ENCODE assay signal across 31 cellular contexts in genomic region chr11:10993640-10994039, GRCh38.
"Had no signal": no experiment of that assay in that cellular context is flagged by ENCODE, and none has a peak within 500 bp of the region (broad histone marks: within the 10 kb centered on the region; RNA-seq: fewer than 3 reads in every experiment).

No MANE protein-coding gene starts in this region.

- H3K9ac ChIP-seq: parathyroid adenoma had no signal

- H3K27ac ChIP-seq: neutrophil, ovary, parathyroid adenoma, psoas muscle, right lobe of liver, sigmoid colon, thoracic aorta, thyroid gland, tibial nerve, upper lobe of left lung, vagina had no signal

- H3K79me2 ChIP-seq: parathyroid adenoma had no signal

- H3K36me3 ChIP-seq: neutrophil, ovary, right lobe of liver, sigmoid colon, thoracic aorta, thyroid gland, tibial nerve, upper lobe of left lung, vagina had no signal

- H3K4me3 ChIP-seq: ovary, psoas muscle, right lobe of liver, sigmoid colon, thoracic aorta, thyroid gland, tibial nerve, upper lobe of left lung, vagina had no signal

- H3K9me3 ChIP-seq: neutrophil, ovary, psoas muscle, right lobe of liver, sigmoid colon, thoracic aorta, thyroid gland, tibial nerve, upper lobe of left lung, vagina had no signal

- H3K27ac Mint-ChIP-seq: naive thymus-derived CD8-positive, alpha-beta T cell; natural killer cell treated with Interleukin-12 subunit alpha and Interleukin-12 subunit beta and Interleukin-15 and Interleukin-18, amount 100 ng/mL, for 72 hours; nephron progenitor cell; progenitor cell of endocrine pancreas; stimulated activated memory B cell treated with anti-CD40 and anti-IgM and Interleukin-4, amounts not matched to agents 10 μg/mL and 1 μg/mL and 100 μg/mL, for 72 hours; stimulated activated naive CD8-positive, alpha-beta T cell treated with anti-CD3 and anti-CD28 coated beads, Interleukin-15, amount 100 ng/mL, for 72 hours had no signal

- H3K4me3 Mint-ChIP-seq: naive B cell; naive thymus-derived CD8-positive, alpha-beta T cell; natural killer cell treated with Interleukin-12 subunit alpha and Interleukin-12 subunit beta and Interleukin-15 and Interleukin-18, amount 100 ng/mL, for 72 hours; nephron progenitor cell; neural crest cell; stimulated activated memory B cell treated with anti-CD40 and anti-IgM and Interleukin-4, amounts not matched to agents 10 μg/mL and 1 μg/mL and 100 μg/mL, for 72 hours; stimulated activated naive CD8-positive, alpha-beta T cell treated with anti-CD3 and anti-CD28 coated beads, Interleukin-15, amount 100 ng/mL, for 72 hours had no signal

- DNase-seq: naive B cell; naive thymus-derived CD8-positive, alpha-beta T cell; nephron progenitor cell; nucleus accumbens; ovary; posterior cingulate gyrus; psoas muscle; right cardiac atrium; right lobe of liver; sigmoid colon; small intestine; stimulated activated CD4-positive, alpha-beta T cell treated with anti-CD3 and anti-CD28 coated beads, Interleukin-15, amount 100 ng/mL, for 24 hours; stimulated activated CD4-positive, alpha-beta T cell treated with anti-CD3 and anti-CD28 coated beads, Interleukin-2, amount 100 ng/mL, for 24 hours; stimulated activated CD4-positive, alpha-beta T cell treated with anti-CD3 and anti-CD28 coated beads, Interleukin-2, amount 100 ng/mL, for 48 hours; stimulated activated CD4-positive, alpha-beta T cell treated with anti-CD3 and anti-CD28 coated beads, Interleukin-4, amount 100 ng/mL, for 4 hours; stimulated activated CD8-positive, alpha-beta memory T cell treated with anti-CD3 and anti-CD28 coated beads, Interleukin-4, amount 100 ng/mL, for 48 hours; stimulated activated naive CD4-positive, alpha-beta T cell; stimulated activated naive CD8-positive, alpha-beta T cell treated with anti-CD3 and anti-CD28 coated beads, Interleukin-15, amount 100 ng/mL, for 72 hours; stimulated activated naive CD8-positive, alpha-beta T cell treated with anti-CD3 and anti-CD28 coated beads, Interleukin-15, Interleukin-2, amounts not matched to agents 100 U/mL and 50 U/mL, for 24 hours; thyroid gland; trophoblast cell; upper lobe of left lung had no signal

- H3K27me3 ChIP-seq: ovary, right lobe of liver, sigmoid colon, thyroid gland, upper lobe of left lung, vagina had no signal

- H3K27me3 Mint-ChIP-seq: stimulated activated memory B cell treated with anti-CD40 and anti-IgM and Interleukin-4, amounts not matched to agents 10 μg/mL and 1 μg/mL and 100 μg/mL, for 72 hours had no signal

- ATAC-seq: naive thymus-derived CD8-positive, alpha-beta T cell; natural killer cell treated with Interleukin-12 subunit alpha and Interleukin-12 subunit beta and Interleukin-15 and Interleukin-18, amount 100 ng/mL, for 72 hours; psoas muscle; right cardiac atrium; right lobe of liver; stimulated activated memory B cell treated with anti-CD40 and anti-IgM and Interleukin-4, amounts not matched to agents 10 μg/mL and 1 μg/mL and 100 μg/mL, for 72 hours; stimulated activated naive CD8-positive, alpha-beta T cell treated with anti-CD3 and anti-CD28 coated beads, Interleukin-15, amount 100 ng/mL, for 72 hours; stimulated activated naive CD8-positive, alpha-beta T cell treated with anti-CD3 and anti-CD28 coated beads, Interleukin-15, Interleukin-2, amounts not matched to agents 100 U/mL and 50 U/mL, for 24 hours had no signal

- H3K4me1 ChIP-seq: parathyroid adenoma, psoas muscle, right lobe of liver, sigmoid colon, thyroid gland, tibial nerve, upper lobe of left lung, vagina had no signal

- H3K4me1 Mint-ChIP-seq: naive thymus-derived CD8-positive, alpha-beta T cell; neural crest cell; stimulated activated naive CD8-positive, alpha-beta T cell treated with anti-CD3 and anti-CD28 coated beads, Interleukin-15, amount 100 ng/mL, for 72 hours had no signal

- H3K9me3 Mint-ChIP-seq: natural killer cell treated with Interleukin-12 subunit alpha and Interleukin-12 subunit beta and Interleukin-15 and Interleukin-18, amount 100 ng/mL, for 72 hours; neural crest cell had no signal

- H2AFZ ChIP-seq: parathyroid adenoma had no signal
